In genomic region chr6:80586242-80586641, GRCh38 we compare ENCODE assay signal across 2 cellular contexts.
TF ChIP-seq lines count a peak whose summit lies in the region.

No MANE protein-coding gene starts in this region.

TF ChIP-seq in GM23338, 12 proteins besides CTCF, POLR2A, EP300 and RAD21 (continued from another document):
- TF ChIP-seq, protein P1, sequence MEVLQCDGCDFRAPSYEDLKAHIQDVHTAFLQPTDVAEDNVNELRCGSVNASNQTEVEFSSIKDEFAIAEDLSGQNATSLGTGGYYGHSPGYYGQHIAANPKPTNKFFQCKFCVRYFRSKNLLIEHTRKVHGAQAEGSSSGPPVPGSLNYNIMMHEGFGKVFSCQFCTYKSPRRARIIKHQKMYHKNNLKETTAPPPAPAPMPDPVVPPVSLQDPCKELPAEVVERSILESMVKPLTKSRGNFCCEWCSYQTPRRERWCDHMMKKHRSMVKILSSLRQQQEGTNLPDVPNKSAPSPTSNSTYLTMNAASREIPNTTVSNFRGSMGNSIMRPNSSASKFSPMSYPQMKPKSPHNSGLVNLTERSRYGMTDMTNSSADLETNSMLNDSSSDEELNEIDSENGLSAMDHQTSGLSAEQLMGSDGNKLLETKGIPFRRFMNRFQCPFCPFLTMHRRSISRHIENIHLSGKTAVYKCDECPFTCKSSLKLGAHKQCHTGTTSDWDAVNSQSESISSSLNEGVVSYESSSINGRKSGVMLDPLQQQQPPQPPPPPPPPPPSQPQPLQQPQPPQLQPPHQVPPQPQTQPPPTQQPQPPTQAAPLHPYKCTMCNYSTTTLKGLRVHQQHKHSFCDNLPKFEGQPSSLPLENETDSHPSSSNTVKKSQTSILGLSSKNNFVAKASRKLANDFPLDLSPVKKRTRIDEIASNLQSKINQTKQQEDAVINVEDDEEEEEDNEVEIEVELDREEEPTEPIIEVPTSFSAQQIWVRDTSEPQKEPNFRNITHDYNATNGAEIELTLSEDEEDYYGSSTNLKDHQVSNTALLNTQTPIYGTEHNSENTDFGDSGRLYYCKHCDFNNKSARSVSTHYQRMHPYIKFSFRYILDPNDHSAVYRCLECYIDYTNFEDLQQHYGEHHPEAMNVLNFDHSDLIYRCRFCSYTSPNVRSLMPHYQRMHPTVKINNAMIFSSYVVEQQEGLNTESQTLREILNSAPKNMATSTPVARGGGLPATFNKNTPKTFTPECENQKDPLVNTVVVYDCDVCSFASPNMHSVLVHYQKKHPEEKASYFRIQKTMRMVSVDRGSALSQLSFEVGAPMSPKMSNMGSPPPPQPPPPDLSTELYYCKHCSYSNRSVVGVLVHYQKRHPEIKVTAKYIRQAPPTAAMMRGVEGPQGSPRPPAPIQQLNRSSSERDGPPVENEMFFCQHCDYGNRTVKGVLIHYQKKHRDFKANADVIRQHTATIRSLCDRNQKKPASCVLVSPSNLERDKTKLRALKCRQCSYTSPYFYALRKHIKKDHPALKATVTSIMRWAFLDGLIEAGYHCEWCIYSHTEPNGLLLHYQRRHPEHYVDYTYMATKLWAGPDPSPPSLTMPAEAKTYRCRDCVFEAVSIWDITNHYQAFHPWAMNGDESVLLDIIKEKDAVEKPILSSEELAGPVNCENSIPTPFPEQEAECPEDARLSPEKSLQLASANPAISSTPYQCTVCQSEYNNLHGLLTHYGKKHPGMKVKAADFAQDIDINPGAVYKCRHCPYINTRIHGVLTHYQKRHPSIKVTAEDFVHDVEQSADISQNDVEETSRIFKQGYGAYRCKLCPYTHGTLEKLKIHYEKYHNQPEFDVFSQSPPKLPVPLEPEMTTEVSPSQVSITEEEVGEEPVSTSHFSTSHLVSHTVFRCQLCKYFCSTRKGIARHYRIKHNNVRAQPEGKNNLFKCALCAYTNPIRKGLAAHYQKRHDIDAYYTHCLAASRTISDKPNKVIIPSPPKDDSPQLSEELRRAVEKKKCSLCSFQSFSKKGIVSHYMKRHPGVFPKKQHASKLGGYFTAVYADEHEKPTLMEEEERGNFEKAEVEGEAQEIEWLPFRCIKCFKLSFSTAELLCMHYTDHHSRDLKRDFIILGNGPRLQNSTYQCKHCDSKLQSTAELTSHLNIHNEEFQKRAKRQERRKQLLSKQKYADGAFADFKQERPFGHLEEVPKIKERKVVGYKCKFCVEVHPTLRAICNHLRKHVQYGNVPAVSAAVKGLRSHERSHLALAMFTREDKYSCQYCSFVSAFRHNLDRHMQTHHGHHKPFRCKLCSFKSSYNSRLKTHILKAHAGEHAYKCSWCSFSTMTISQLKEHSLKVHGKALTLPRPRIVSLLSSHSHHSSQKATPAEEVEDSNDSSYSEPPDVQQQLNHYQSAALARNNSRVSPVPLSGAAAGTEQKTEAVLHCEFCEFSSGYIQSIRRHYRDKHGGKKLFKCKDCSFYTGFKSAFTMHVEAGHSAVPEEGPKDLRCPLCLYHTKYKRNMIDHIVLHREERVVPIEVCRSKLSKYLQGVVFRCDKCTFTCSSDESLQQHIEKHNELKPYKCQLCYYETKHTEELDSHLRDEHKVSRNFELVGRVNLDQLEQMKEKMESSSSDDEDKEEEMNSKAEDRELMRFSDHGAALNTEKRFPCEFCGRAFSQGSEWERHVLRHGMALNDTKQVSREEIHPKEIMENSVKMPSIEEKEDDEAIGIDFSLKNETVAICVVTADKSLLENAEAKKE (CRISPR knock-in tag; IDR thresholded peaks at IDR 0.05): no peak
- TF ChIP-seq EZH2 (IDR thresholded peaks at IDR 0.05; ENCODE audit: low read depth, unreplicated experiment): no peak
- no peak for TF ChIP-seq STAT1 (IDR thresholded peaks at IDR 0.05; ENCODE audit: unreplicated experiment)
- TF ChIP-seq ZNF114 (CRISPR knock-in tag; IDR thresholded peaks at IDR 0.05): no peak
- TF ChIP-seq ETS1 (IDR thresholded peaks at IDR 0.05): no peak
- no peak for TF ChIP-seq POLR2AphosphoS5 (IDR thresholded peaks at IDR 0.05; ENCODE audit: low read depth)
- TF ChIP-seq JUNB (IDR thresholded peaks at IDR 0.05; ENCODE audit: unreplicated experiment): no peak
- TF ChIP-seq REST (IDR thresholded peaks at IDR 0.05; ENCODE audit: unreplicated experiment): no peak
- no peak for TF ChIP-seq EZH2phosphoT487 (IDR thresholded peaks at IDR 0.05; ENCODE audit: unreplicated experiment)
- TF ChIP-seq CREB1 (CRISPR knock-in tag; IDR thresholded peaks at IDR 0.05; ENCODE audit: low read depth): no peak

TF ChIP-seq in WTC11, 78 proteins besides CTCF, POLR2A, EP300 and RAD21 (continued from another document):
- no peak for TF ChIP-seq ZNF263 (CRISPR knock-in tag; IDR thresholded peaks at IDR 0.05; ENCODE audit: low read depth)
- no peak for TF ChIP-seq ZNF423 (CRISPR knock-in tag; IDR thresholded peaks at IDR 0.05)
- no peak for TF ChIP-seq FOXP1 (CRISPR knock-in tag; IDR thresholded peaks at IDR 0.05; ENCODE audit: borderline replicate concordance)
- TF ChIP-seq FOXJ3 (CRISPR knock-in tag; IDR thresholded peaks at IDR 0.05; ENCODE audit: borderline replicate concordance): no peak
